Comparison of ENCODE assay signal across 19 cellular contexts in genomic region chr6:71139249-71139648, GRCh38.
A peak's percentile ranks its signal among the peaks of the same experiment; 100 is the strongest.
DNase-seq lines count a peak whose midpoint lies in the region; ATAC-seq, FAIRE-seq and TF ChIP-seq lines count a peak whose summit lies in the region.
"Had no signal": no experiment of that assay in that cellular context is flagged by ENCODE, and none has a peak within 500 bp of the region (broad histone marks: within the 10 kb centered on the region; RNA-seq: fewer than 3 reads in every experiment).

No MANE protein-coding gene starts in this region.

- FAIRE-seq in bronchial epithelial cell (lab: Jason Lieb, UNC), result no peak

- CTCF ChIA-PET in PC-3 (lab: Charles Lee), result no interaction called here

- no peaks in the 10 kb centered on the region for H3K27me3 ChIP-seq in PC-3 (ENCODE audit: low read length)
- H3K27me3 ChIP-seq in bronchial epithelial cell (ENCODE audit: control insufficient read depth, insufficient read depth, low read length), result no peaks in the 10 kb centered on the region
- no peaks in the 10 kb centered on the region for H3K27me3 ChIP-seq in sigmoid colon
- H3K27me3 ChIP-seq in thyroid gland, result no peaks in the 10 kb centered on the region
- H3K27me3 ChIP-seq: colonic mucosa, Peyer's patch, uterus had no signal

- POLR2A ChIA-PET in PC-3 (lab: Charles Lee; ENCODE audit: unreplicated experiment), result interaction anchor here (0.6 kb wide), 1 partner anchor 403 kb away, joined by 5 read pairs; no protein-coding TSS in a partner anchor

- H3K9ac ChIP-seq in PC-3 (ENCODE audit: low read length), result no peak overlapping the region

- no peak overlapping the region for H3K27ac ChIP-seq in PC-3 (ENCODE audit: low read length)
- H3K27ac ChIP-seq in sigmoid colon, result no peak overlapping the region
- H3K27ac ChIP-seq in thyroid gland, result no peak overlapping the region
- H3K27ac ChIP-seq: colonic mucosa, left ventricle myocardium inferior, Peyer's patch, uterus had no signal

- H3K4me2 ChIP-seq in PC-3 (ENCODE audit: low read length), result no peak overlapping the region

- H3K4me1 ChIP-seq in PC-3 (ENCODE audit: insufficient read depth, low read length) (no peaks in the 10 kb centered on the region), sigmoid colon (no peaks in the 10 kb centered on the region), thyroid gland (no peaks in the 10 kb centered on the region)
- H3K4me1 ChIP-seq: colonic mucosa, left ventricle myocardium inferior, Peyer's patch, uterus had no signal

- H3K36me3 ChIP-seq in PC-3 (ENCODE audit: low read depth, low read length) (no peaks in the 10 kb centered on the region), bronchial epithelial cell (ENCODE audit: control insufficient read depth, insufficient read depth, low read length) (no peaks in the 10 kb centered on the region), sigmoid colon (no peaks in the 10 kb centered on the region), thyroid gland (no peaks in the 10 kb centered on the region)
- H3K36me3 ChIP-seq: colonic mucosa, left ventricle myocardium inferior, Peyer's patch, uterus had no signal

- TF ChIP-seq CTCF in PC-3 (conservative IDR thresholded peaks at IDR 0.05; ENCODE audit: low read depth, low read length), result no peak
- TF ChIP-seq CTCF in bronchial epithelial cell (IDR thresholded peaks at IDR 0.05; ENCODE audit: insufficient read depth, low read length, severe bottlenecking), result no peak
- no peak for TF ChIP-seq CTCF in sigmoid colon (IDR thresholded peaks at IDR 0.05)
- no peak for TF ChIP-seq CTCF in thyroid gland (IDR thresholded peaks at IDR 0.05)

- no peaks in the 10 kb centered on the region for H3K9me3 ChIP-seq in PC-3 (ENCODE audit: low read length)
- no peaks in the 10 kb centered on the region for H3K9me3 ChIP-seq in sigmoid colon
- no peaks in the 10 kb centered on the region for H3K9me3 ChIP-seq in thyroid gland
- H3K9me3 ChIP-seq: colonic mucosa, Peyer's patch, uterus had no signal

- no TSS peak for BruUV-seq in PC-3 (replicated peaks; lab: Mats Ljungman, UMichigan)

- H4K20me1 ChIP-seq in PC-3 (ENCODE audit: low read length), result no peaks in the 10 kb centered on the region

- WGBS in sigmoid colon, 2 donors, result 65 to 76% methylated on average over 3 of the region's 3 CpGs
- 86 to 89% methylated on average over 3 of the region's 3 CpGs for WGBS in thyroid gland, 2 donors

- no peak for TF ChIP-seq POLR2A in sigmoid colon (IDR thresholded peaks at IDR 0.05)
- TF ChIP-seq POLR2A in thyroid gland (IDR thresholded peaks at IDR 0.05), result no peak

- peak; percentile 53 for DNase-seq in GDM1 (lab: John Stamatoyannopoulos, UW)
- DNase-seq in PC-3, result peak; percentile 2
- DNase-seq in bronchial epithelial cell (ENCODE audit: low read depth), result peak; percentile 49
- peak; percentile 82 for DNase-seq in myocyte (ENCODE audit: low read depth)
- DNase-seq in sigmoid colon, result no peak
- DNase-seq in left colon, result no peak
- DNase-seq in thyroid gland, result no peak
- DNase-seq: activated B cell treated with CpG ODN at 0.5 μM for 24 hours; activated effector memory CD4-positive, alpha-beta T cell treated with anti-CD3 and anti-CD28 coated beads, Interleukin-2, amount 50 U/mL, for 16 hours; amygdala; colonic mucosa; COR-L47; left ventricle myocardium inferior; NCI-H2081; NCI-H526 treated with DMSO at 0.1 percent for 48 hours; Peyer's patch; stimulated activated naive CD8-positive, alpha-beta T cell treated with anti-CD3 and anti-CD28 coated beads, Interleukin-15, amount 100 ng/mL, for 72 hours; uterus had no signal

- intact Hi-C loops in PC-3 (cut with micrococcal nuclease) (no loop called here), sigmoid colon (cut with DNase I) (no loop called here), left colon (cut with DNase I, micrococcal nuclease) (no loop called here), thyroid gland (cut with DNase I) (no loop called here)

- ATAC-seq in PC-3, result no peak
- no peak for ATAC-seq in left colon
- ATAC-seq in GM21367 (IDR thresholded peaks at IDR 0.05; ENCODE audit: unreplicated experiment), result no peak
- ATAC-seq: stimulated activated naive CD8-positive, alpha-beta T cell treated with anti-CD3 and anti-CD28 coated beads, Interleukin-15, amount 100 ng/mL, for 72 hours had no signal

- H3K79me2 ChIP-seq in PC-3 (ENCODE audit: low read length), result no peaks in the 10 kb centered on the region

- H3F3A ChIP-seq in PC-3 (ENCODE audit: low read length, unreplicated experiment), result no peaks in the 10 kb centered on the region

- no peak for TF ChIP-seq EP300 in sigmoid colon (IDR thresholded peaks at IDR 0.05)

- no peak overlapping the region for H3K4me3 ChIP-seq in PC-3 (ENCODE audit: low read length)
- H3K4me3 ChIP-seq in bronchial epithelial cell (ENCODE audit: low read depth, low read length), result no peak overlapping the region
- no peak overlapping the region for H3K4me3 ChIP-seq in sigmoid colon
- H3K4me3 ChIP-seq in thyroid gland (replicated peaks in 1 of 3), result no peak overlapping the region
- H3K4me3 ChIP-seq: colonic mucosa, left ventricle myocardium inferior, Peyer's patch, uterus had no signal

- no peak overlapping the region for H2AFZ ChIP-seq in PC-3 (ENCODE audit: low read length)

- no peaks in the 10 kb centered on the region for H3K9me2 ChIP-seq in PC-3 (replicated peaks; ENCODE audit: low read length)

Comparison
In these comparisons a context has a peak if more than half of its experiments do, and no peak if none do; other contexts are left out.
1. DNase-seq: peak in GDM1 (single experiment), PC-3 (single experiment), bronchial epithelial cell (single experiment) and myocyte (single experiment); none in sigmoid colon (single experiment), left colon (0 of 2) and thyroid gland (0 of 2).